In genomic region chr3:16004812-16005211, GRCh38 we compare ENCODE assay signal across 31 cellular contexts.
"Had no signal": no experiment of that assay in that cellular context is flagged by ENCODE, and none has a peak within 500 bp of the region (broad histone marks: within the 10 kb centered on the region; RNA-seq: fewer than 3 reads in every experiment).

No MANE protein-coding gene starts in this region.

- H3K36me3 ChIP-seq: adrenal gland, ascending aorta, breast epithelium, cardiac muscle cell had no signal

- H3K27me3 ChIP-seq: adrenal gland, ascending aorta, body of pancreas, breast epithelium, cardiac muscle cell had no signal

- H3K27ac ChIP-seq: adrenal gland, ascending aorta, body of pancreas, breast epithelium, cardiac muscle cell had no signal

- H3K4me1 ChIP-seq: adrenal gland, ascending aorta, body of pancreas, breast epithelium had no signal

- H3K9me3 ChIP-seq: adrenal gland, ascending aorta, body of pancreas had no signal

- ATAC-seq: activated naive CD4-positive, alpha-beta T cell treated with anti-CD3 and anti-CD28 coated beads, Interleukin-2, amount 50 U/mL, for 72 hours; activated naive CD8-positive, alpha-beta T cell treated with anti-CD3 and anti-CD28 coated beads, Interleukin-2, amount 50 U/mL, for 24 hours; activated T-cell treated with anti-CD3 and anti-CD28 coated beads, Interleukin-2, amount 50 U/mL, for 4 hours; activated T-cell treated with anti-CD3 and anti-CD28 coated beads, Interleukin-2, amount 50 U/mL, for 72 hours; activated T-helper 17 cell treated with anti-CD3 and anti-CD28 coated beads, Interleukin-2, amount 50 U/mL, for 72 hours; body of pancreas had no signal

- DNase-seq: activated effector memory CD4-positive, alpha-beta T cell treated with anti-CD3 and anti-CD28 coated beads, Interleukin-2, amount 50 U/mL, for 16 hours; activated effector memory CD4-positive, alpha-beta T cell treated with Interleukin-2 at 50 U/mL for 16 hours; activated gamma-delta T cell; activated gamma-delta T cell treated with Interleukin-2 at 50 U/mL for 16 hours; activated naive CD4-positive, alpha-beta T cell; activated naive CD4-positive, alpha-beta T cell treated with anti-CD3 and anti-CD28 coated beads for 36 hours; activated naive CD4-positive, alpha-beta T cell treated with anti-CD3 and anti-CD28 coated beads, Interleukin-2, amount 10 ng/mL, durations not matched to agents 7 days and 5 days; activated naive CD4-positive, alpha-beta T cell treated with anti-CD3 and anti-CD28 coated beads, Interleukin-2, amount 50 U/mL, for 16 hours; activated naive CD4-positive, alpha-beta T cell treated with Interleukin-2 at 50 U/mL for 16 hours; activated naive CD8-positive, alpha-beta T cell treated with anti-CD3 and anti-CD28 coated beads for 36 hours; activated naive CD8-positive, alpha-beta T cell treated with anti-CD3 and anti-CD28 coated beads, Interleukin-2, amount 10 ng/mL, durations not matched to agents 7 days and 5 days; activated naive CD8-positive, alpha-beta T cell treated with anti-CD3 and anti-CD28 coated beads, Interleukin-2, amount 50 U/mL, for 24 hours; activated T-cell treated with anti-CD3 and anti-CD28 coated beads, Interleukin-2, amount 50 U/mL, for 1 hour; activated T-cell treated with anti-CD3 and anti-CD28 coated beads, Interleukin-2, amount 50 U/mL, for 24 hours; activated T-cell treated with anti-CD3 and anti-CD28 coated beads, Interleukin-2, amount 50 U/mL, for 4 hours; activated T-cell treated with anti-CD3 and anti-CD28 coated beads, Interleukin-2, amount 50 U/mL, for 48 hours; activated T-cell treated with anti-CD3 and anti-CD28 coated beads, Interleukin-2, amount 50 U/mL, for 72 hours; adrenal gland; amniotic stem cell; amygdala; anterior cingulate cortex; aorta; body of pancreas; caudate nucleus; central memory CD4-positive, alpha-beta T cell; cerebellar nuclear complex had no signal

- H3K4me3 ChIP-seq: adrenal gland, ascending aorta, body of pancreas, breast epithelium, cardiac muscle cell had no signal
